Comparison of ENCODE assay signal across 9 cellular contexts in the genomic region with DNA sequence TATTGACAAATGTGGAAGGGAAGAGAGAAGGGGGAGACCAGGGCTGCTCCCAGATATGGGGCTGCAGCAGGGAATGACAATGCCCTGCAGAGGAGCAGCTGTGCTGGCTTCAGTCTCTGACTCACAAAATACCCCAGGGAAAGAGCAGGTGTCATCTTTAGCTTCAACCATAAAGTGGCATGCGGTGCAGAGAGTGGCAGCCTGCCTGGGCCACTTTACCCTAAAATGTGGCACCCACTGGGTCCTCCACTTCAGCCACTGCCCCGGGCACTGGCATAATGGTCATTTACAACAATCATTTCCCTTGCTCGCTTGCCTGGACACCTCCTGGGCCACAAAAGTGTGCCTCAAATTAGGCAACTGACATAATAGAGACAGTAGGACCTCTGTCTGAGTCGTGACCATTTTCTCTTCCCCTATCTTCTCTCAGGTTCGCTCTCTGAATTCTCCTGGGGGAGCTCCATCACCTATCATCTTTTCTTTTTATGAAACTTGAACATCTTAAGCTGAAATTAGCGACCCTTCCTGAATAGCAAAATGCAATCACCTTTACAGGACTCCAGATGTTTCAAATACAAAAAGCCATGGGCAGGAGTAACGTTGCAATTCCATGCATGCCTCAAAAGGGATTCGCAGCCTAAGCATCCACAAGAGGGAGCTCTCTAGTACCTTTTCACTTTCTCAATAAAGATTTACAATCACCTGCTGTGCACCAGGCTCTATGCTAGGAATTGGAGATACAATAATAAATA.
DNase-seq lines count a peak whose midpoint lies in the region; ATAC-seq and TF ChIP-seq lines count a peak whose summit lies in the region.
"Had no signal": no experiment of that assay in that cellular context is flagged by ENCODE, and none has a peak within 500 bp of the region (broad histone marks: within the 10 kb centered on the region; RNA-seq: fewer than 3 reads in every experiment).

No MANE protein-coding gene starts in this region.

- no peak for TF ChIP-seq POLR2A in adrenal gland (IDR thresholded peaks at IDR 0.05)

- peak; percentile 37 to 62 (median 50) for TF ChIP-seq CTCF in adrenal gland (IDR thresholded peaks at IDR 0.05)

- intact Hi-C loops in adrenal gland (cut with DNase I), result no loop called here

- DNase-seq in NOMO-1 (lab: John Stamatoyannopoulos, UW; ENCODE audit: unreplicated experiment in 2 of 2), result peak; percentile 20 to 49
- no peak for DNase-seq in NOMO-1 treated with dmso at 0.1 percent for 144 hours (lab: John Stamatoyannopoulos, UW; ENCODE audit: unreplicated experiment)
- peak; percentile 35 for DNase-seq in NCI-H460 (ENCODE audit: extremely low read depth, low read depth)
- DNase-seq in adrenal gland, result peak in 6 of 7 donors; percentile 11 to 62 (median 36)
- DNase-seq in iris pigment epithelial cell (ENCODE audit: low read depth), result peak; percentile 50
- peak; percentile 77 for DNase-seq in superior temporal gyrus (ENCODE audit: extremely low spot score)

- H3K36me3 ChIP-seq in adrenal gland (replicated peaks in 1 of 2), result no peaks in the 10 kb centered on the region
- H3K36me3 ChIP-seq: BLaER1 treated with 17β-estradiol and CSF1 and Interleukin-3, amounts not matched to agents 10 nM and 100 nM had no signal

- WGBS in adrenal gland, 4 donors, result 41 to 47% (median 44%) methylated on average over 8 of the region's 8 CpGs

- no peaks in the 10 kb centered on the region for H3K4me1 ChIP-seq in adrenal gland (replicated peaks in 1 of 2)

- ATAC-seq in GM21381 (IDR thresholded peaks at IDR 0.05; ENCODE audit: unreplicated experiment), result peak; percentile 67
- ATAC-seq in HG03521 (IDR thresholded peaks at IDR 0.05; ENCODE audit: unreplicated experiment), result peak; percentile 49

- H3K27me3 ChIP-seq in adrenal gland, result no peaks in the 10 kb centered on the region
- H3K27me3 ChIP-seq: BLaER1 treated with 17β-estradiol and CSF1 and Interleukin-3, amounts not matched to agents 10 nM and 100 nM had no signal

- H3K4me3 ChIP-seq in adrenal gland, result no peak overlapping the region
- H3K4me3 ChIP-seq: BLaER1 treated with 17β-estradiol and CSF1 and Interleukin-3, amounts not matched to agents 10 nM and 100 nM had no signal

- no peak overlapping the region for H3K27ac ChIP-seq in adrenal gland
- H3K27ac ChIP-seq: BLaER1 treated with 17β-estradiol and CSF1 and Interleukin-3, amounts not matched to agents 10 nM and 100 nM had no signal

- H3K9me3 ChIP-seq in adrenal gland (replicated peaks in 1 of 3), result no peaks in the 10 kb centered on the region
- H3K9me3 ChIP-seq: BLaER1 treated with 17β-estradiol and CSF1 and Interleukin-3, amounts not matched to agents 10 nM and 100 nM had no signal
